In genomic region chr13:32036131-32036695, GRCh38 we compare ENCODE assay signal across 10 cellular contexts. TPM values are rescaled to one million over a fixed set of nuclear protein-coding genes. Genes with fewer than 3 reads are reported as not detected.
DNase-seq lines count a peak whose midpoint lies in the region; ATAC-seq and TF ChIP-seq lines count a peak whose summit lies in the region.
"Had no signal": no experiment of that assay in that cellular context is flagged by ENCODE, and none has a peak within 500 bp of the region (broad histone marks: within the 10 kb centered on the region; RNA-seq: fewer than 3 reads in every experiment).

No MANE protein-coding gene starts in this region.

- 25 to 34% methylated on average over 4 of the region's 4 CpGs for WGBS in body of pancreas, 2 donors

- ATAC-seq in body of pancreas: peak; percentile 18
- no peak for ATAC-seq in GM18498 (IDR thresholded peaks at IDR 0.05; ENCODE audit: unreplicated experiment)
- no peak for ATAC-seq in HG03432 (IDR thresholded peaks at IDR 0.05; ENCODE audit: unreplicated experiment)

- intact Hi-C loops in body of pancreas (cut with DNase I): no loop called here

- no peaks in the 10 kb centered on the region for H3K36me3 Mint-ChIP-seq in nephron (ENCODE audit: low read depth)

- peaks cover 99% of the 10 kb centered on the region for H3K79me2 ChIP-seq in DOHH2 (ENCODE audit: control insufficient read depth, low read length)
- H3K79me2 ChIP-seq in Loucy (ENCODE audit: insufficient read depth, low read length): no peaks in the 10 kb centered on the region

- H3K27ac ChIP-seq in DOHH2 (ENCODE audit: low read depth, low read length) (peak overlapping the region; percentile 76), body of pancreas (peak overlapping the region in 3 of 4 donors; percentile 36 to 84 (median 45))
- H3K27ac ChIP-seq: GM23248 had no signal

- H3F3A ChIP-seq in DOHH2 (ENCODE audit: control insufficient read depth, insufficient read depth) (peaks cover 20% of the 10 kb centered on the region), Loucy (ENCODE audit: low read depth) (no peaks in the 10 kb centered on the region)

- H3K4me1 ChIP-seq in DOHH2 (ENCODE audit: control insufficient read depth, low read length) (peaks cover 81% of the 10 kb centered on the region), Loucy (ENCODE audit: insufficient read depth, low read length, poor library complexity, severe bottlenecking) (peaks cover 11% of the 10 kb centered on the region), body of pancreas (peaks cover 69% of the 10 kb centered on the region)

- H3K27ac Mint-ChIP-seq in nephron: peak overlapping the region in 2 of 3 experiments; percentile 37 to 49

- H3K4me3 ChIP-seq in DOHH2 (ENCODE audit: low read length) (peak overlapping the region; percentile 85), Loucy (ENCODE audit: low read length, poor library complexity, severe bottlenecking) (no peak overlapping the region), body of pancreas (no peak overlapping the region)
- H3K4me3 ChIP-seq: GM23248 had no signal

- H3K9ac ChIP-seq in Loucy (ENCODE audit: low read depth, low read length, poor library complexity, severe bottlenecking): no peak overlapping the region
- H3K9ac ChIP-seq: GM23248 had no signal

- H3K4me2 ChIP-seq in DOHH2 (ENCODE audit: low read length): peak overlapping the region; percentile 96
- peak overlapping the region; percentile 53 for H3K4me2 ChIP-seq in Loucy (ENCODE audit: low read depth, low read length, poor library complexity, severe bottlenecking)

- H3K36me3 ChIP-seq in DOHH2 (ENCODE audit: control insufficient read depth, low read length) (peaks cover 75% of the 10 kb centered on the region), Loucy (ENCODE audit: insufficient read depth, low read length) (no peaks in the 10 kb centered on the region), body of pancreas (replicated peaks in 1 of 2; ENCODE audit: insufficient read depth in 1 of 2, low read depth in 2 of 2) (no peaks in the 10 kb centered on the region)

- H3K4me1 Mint-ChIP-seq in nephron: peaks cover 79% of the 10 kb centered on the region

- TF ChIP-seq CTCF in DOHH2 (IDR thresholded peaks at IDR 0.05; ENCODE audit: low read depth, low read length, poor library complexity, severe bottlenecking) (no peak), Loucy (conservative IDR thresholded peaks at IDR 0.05; ENCODE audit: low read length) (no peak), body of pancreas (IDR thresholded peaks at IDR 0.05) (no peak), nephron (IDR thresholded peaks at IDR 0.05; ENCODE audit: unreplicated experiment in 3 of 3) (no peak)

- no peaks in the 10 kb centered on the region for H3K9me2 ChIP-seq in DOHH2 (replicated peaks; ENCODE audit: control insufficient read depth, low read length)
- H3K9me2 ChIP-seq in Loucy (replicated peaks; ENCODE audit: low read depth, low read length): no peaks in the 10 kb centered on the region

- no peak overlapping the region for H3K4me3 Mint-ChIP-seq in nephron

- H4K20me1 ChIP-seq in DOHH2 (ENCODE audit: control insufficient read depth, insufficient read depth, low read depth, low read length) (no peaks in the 10 kb centered on the region), Loucy (ENCODE audit: insufficient read depth, low read length, poor library complexity, severe bottlenecking) (no peaks in the 10 kb centered on the region)

- DNase-seq in body of pancreas: peak in 1 of 4 donors; percentile 23
- DNase-seq in foreskin melanocyte: no peak
- DNase-seq in DMS 273 (lab: John Stamatoyannopoulos, UW; ENCODE audit: unreplicated experiment): no peak
- DNase-seq: GM23248 had no signal

- no peaks in the 10 kb centered on the region for H3K9me3 Mint-ChIP-seq in nephron
- H3K9me3 Mint-ChIP-seq: activated naive CD4-positive, alpha-beta T cell treated with anti-CD3 and anti-CD28 coated beads, Interleukin-2, amount 50 U/mL, for 72 hours had no signal

- 0 out of 2 replicates have a peak overlapping the region, but pooled peaks have one; percentile 63 for H2AFZ ChIP-seq in Loucy (ENCODE audit: low read length)
- H2AFZ ChIP-seq: GM23248 had no signal

- peaks cover 7% of the 10 kb centered on the region for H3K27me3 Mint-ChIP-seq in nephron (ENCODE audit: low read depth)

- H3K9me3 ChIP-seq in DOHH2 (ENCODE audit: control insufficient read depth, insufficient read depth, low read length) (no peaks in the 10 kb centered on the region), Loucy (ENCODE audit: insufficient read depth, low read depth, low read length) (no peaks in the 10 kb centered on the region), body of pancreas (no peaks in the 10 kb centered on the region)

- no peak for TF ChIP-seq POLR2A in body of pancreas (IDR thresholded peaks at IDR 0.05)

- no peaks in the 10 kb centered on the region for H3K27me3 ChIP-seq in DOHH2 (ENCODE audit: control insufficient read depth, low read length)
- H3K27me3 ChIP-seq in Loucy (ENCODE audit: insufficient read depth, low read length, poor library complexity, severe bottlenecking): no peaks in the 10 kb centered on the region
- H3K27me3 ChIP-seq in body of pancreas: no peaks in the 10 kb centered on the region

RNA-seq across cellular contexts. Expression of gene FRY, which starts 4.6 kb away (rescaled TPM):
- 10 to 100 TPM; 32.0 to 45.4 TPM for total RNA-seq in body of pancreas
